In genomic region chr14:102882233-102882906, GRCh38 we compare ENCODE assay signal across 25 cellular contexts. TPM values are rescaled to one million over a fixed set of nuclear protein-coding genes. Genes with fewer than 3 reads are reported as not detected.
DNase-seq lines count a peak whose midpoint lies in the region; ATAC-seq and TF ChIP-seq lines count a peak whose summit lies in the region.
"Had no signal": no experiment of that assay in that cellular context is flagged by ENCODE, and none has a peak within 500 bp of the region (broad histone marks: within the 10 kb centered on the region; RNA-seq: fewer than 3 reads in every experiment).

No MANE protein-coding gene starts in this region.

- no peaks in the 10 kb centered on the region for H3K27me3 ChIP-seq in skeletal muscle tissue (ENCODE audit: control insufficient read depth in 3 of 3, insufficient read depth in 3 of 3, low read length in 3 of 3)
- H3K27me3 ChIP-seq: spleen, uterus had no signal

- no peak overlapping the region for H3K4me3 Mint-ChIP-seq in activated CD4-positive, alpha-beta memory T cell treated with anti-CD3 and anti-CD28 coated beads for 36 hours
- no peak overlapping the region for H3K4me3 Mint-ChIP-seq in activated CD4-positive, alpha-beta memory T cell treated with anti-CD3 and anti-CD28 coated beads, Interleukin-2, amount 10 ng/mL, durations not matched to agents 7 days and 5 days
- H3K4me3 Mint-ChIP-seq in activated naive CD8-positive, alpha-beta T cell treated with anti-CD3 and anti-CD28 coated beads, Interleukin-2, amount 50 U/mL, for 24 hours = no peak overlapping the region
- H3K4me3 Mint-ChIP-seq: activated CD8-positive, alpha-beta T cell treated with anti-CD3 and anti-CD28 coated beads for 36 hours; T-helper 1 cell treated with Interleukin-12 subunit alpha and Interleukin-12 subunit beta and Interleukin-4 antibody, amounts not matched to agents 30 μg/mL and 1 μg/mL, for 36 hours had no signal

- no peak overlapping the region for H3K4me3 ChIP-seq in skeletal muscle tissue (ENCODE audit: low read length in 3 of 3)
- H3K4me3 ChIP-seq: left ventricle myocardium inferior, spleen, uterus had no signal

- H3K27me3 Mint-ChIP-seq in activated CD4-positive, alpha-beta memory T cell treated with anti-CD3 and anti-CD28 coated beads for 36 hours = no peaks in the 10 kb centered on the region
- H3K27me3 Mint-ChIP-seq in activated CD4-positive, alpha-beta memory T cell treated with anti-CD3 and anti-CD28 coated beads, Interleukin-2, amount 10 ng/mL, durations not matched to agents 7 days and 5 days = no peaks in the 10 kb centered on the region
- H3K27me3 Mint-ChIP-seq in activated naive CD8-positive, alpha-beta T cell treated with anti-CD3 and anti-CD28 coated beads, Interleukin-2, amount 50 U/mL, for 24 hours = no peaks in the 10 kb centered on the region
- H3K27me3 Mint-ChIP-seq: activated CD8-positive, alpha-beta T cell treated with anti-CD3 and anti-CD28 coated beads for 36 hours had no signal

- POLR2A ChIA-PET in activated CD4-positive, alpha-beta memory T cell treated with anti-CD3 and anti-CD28 coated beads for 36 hours (lab: Charles Lee) = interaction anchor here (0.6 kb wide), 1 partner anchor 71 kb away, joined by 4 read pairs; no protein-coding TSS in a partner anchor
- POLR2A ChIA-PET in activated CD4-positive, alpha-beta memory T cell treated with anti-CD3 and anti-CD28 coated beads, Interleukin-2, amount 10 ng/mL, durations not matched to agents 7 days and 5 days (lab: Charles Lee) = no interaction called here

- H3K36me3 Mint-ChIP-seq in activated CD4-positive, alpha-beta memory T cell treated with anti-CD3 and anti-CD28 coated beads for 36 hours = peaks cover 39% of the 10 kb centered on the region
- H3K36me3 Mint-ChIP-seq in activated CD4-positive, alpha-beta memory T cell treated with anti-CD3 and anti-CD28 coated beads, Interleukin-2, amount 10 ng/mL, durations not matched to agents 7 days and 5 days (ENCODE audit: low read depth) = peaks cover 26% of the 10 kb centered on the region
- H3K36me3 Mint-ChIP-seq in activated naive CD8-positive, alpha-beta T cell treated with anti-CD3 and anti-CD28 coated beads, Interleukin-2, amount 50 U/mL, for 24 hours (ENCODE audit: low read depth) = peaks cover 40% of the 10 kb centered on the region

- H3K9me3 Mint-ChIP-seq in activated CD4-positive, alpha-beta memory T cell treated with anti-CD3 and anti-CD28 coated beads for 36 hours = no peaks in the 10 kb centered on the region
- no peaks in the 10 kb centered on the region for H3K9me3 Mint-ChIP-seq in activated CD4-positive, alpha-beta memory T cell treated with anti-CD3 and anti-CD28 coated beads, Interleukin-2, amount 10 ng/mL, durations not matched to agents 7 days and 5 days
- H3K9me3 Mint-ChIP-seq in activated naive CD8-positive, alpha-beta T cell treated with anti-CD3 and anti-CD28 coated beads, Interleukin-2, amount 50 U/mL, for 24 hours = no peaks in the 10 kb centered on the region
- H3K9me3 Mint-ChIP-seq: activated CD8-positive, alpha-beta T cell treated with anti-CD3 and anti-CD28 coated beads for 36 hours; T-helper 1 cell treated with Interleukin-12 subunit alpha and Interleukin-12 subunit beta and Interleukin-4 antibody, amounts not matched to agents 30 μg/mL and 1 μg/mL, for 36 hours had no signal

- H3K9ac ChIP-seq in skeletal muscle tissue (ENCODE audit: low read depth in 1 of 3, low read length in 3 of 3) = peak overlapping the region in 2 of 3 donors; percentile 18 to 52

- no peaks in the 10 kb centered on the region for H3K9me3 ChIP-seq in skeletal muscle tissue (ENCODE audit: control insufficient read depth in 3 of 3, low read length in 3 of 3)
- H3K9me3 ChIP-seq: left ventricle myocardium inferior, spleen, uterus had no signal

- H3K27ac ChIP-seq in skeletal muscle tissue (ENCODE audit: low read depth, low read length) = peak overlapping the region; percentile 46
- H3K27ac ChIP-seq: left ventricle myocardium inferior, spleen, uterus had no signal

- peak; percentile 27 for TF ChIP-seq POLR2A in GM19193 (IDR thresholded peaks at IDR 0.05; ENCODE audit: extremely low read depth, insufficient read depth, insufficient read length)

- H3K36me3 ChIP-seq in skeletal muscle tissue (ENCODE audit: control insufficient read depth in 3 of 3, insufficient read depth in 3 of 3, low read length in 3 of 3) = peaks cover 0 to 3% (median 2%) of the 10 kb centered on the region in 3 donors
- H3K36me3 ChIP-seq: uterus had no signal

- H3K27ac Mint-ChIP-seq in activated CD4-positive, alpha-beta memory T cell treated with anti-CD3 and anti-CD28 coated beads for 36 hours = peak overlapping the region; percentile 11
- no peak overlapping the region for H3K27ac Mint-ChIP-seq in activated CD4-positive, alpha-beta memory T cell treated with anti-CD3 and anti-CD28 coated beads, Interleukin-2, amount 10 ng/mL, durations not matched to agents 7 days and 5 days
- peak overlapping the region; percentile 81 for H3K27ac Mint-ChIP-seq in activated naive CD8-positive, alpha-beta T cell treated with anti-CD3 and anti-CD28 coated beads, Interleukin-2, amount 50 U/mL, for 24 hours

- intact Hi-C loops in activated CD4-positive, alpha-beta memory T cell treated with anti-CD3 and anti-CD28 coated beads for 36 hours (cut with micrococcal nuclease) = loop anchor here (2.0 kb wide), 1 partner anchor 108 kb away; no protein-coding TSS in a partner anchor

- DNase-seq in activated CD4-positive, alpha-beta memory T cell treated with anti-CD3 and anti-CD28 coated beads for 36 hours = no peak
- DNase-seq in activated CD4-positive, alpha-beta memory T cell treated with anti-CD3 and anti-CD28 coated beads, Interleukin-2, amount 10 ng/mL, durations not matched to agents 7 days and 5 days = no peak
- DNase-seq in activated naive CD8-positive, alpha-beta T cell treated with anti-CD3 and anti-CD28 coated beads, Interleukin-2, amount 50 U/mL, for 24 hours = no peak
- DNase-seq in iPS-NIHi11 (ENCODE audit: low spot score) (no peak), GM19240 (ENCODE audit: insufficient read length, low spot score) (no peak), NOMO-1 (lab: John Stamatoyannopoulos, UW; ENCODE audit: unreplicated experiment in 2 of 2) (no peak)
- DNase-seq: ACHN; activated CD8-positive, alpha-beta T cell treated with anti-CD3 and anti-CD28 coated beads for 36 hours; C1 segment of cervical spinal cord; DMS153; left ventricle myocardium inferior; MM.1S; NCI-H1436 treated with DMSO at 0.1 percent for 48 hours; NCI-H2171; NCI-H82; spleen; stimulated activated CD4-positive, alpha-beta T cell treated with anti-CD3 and anti-CD28 coated beads, Interleukin-4, amount 100 ng/mL, for 4 hours; substantia nigra; uterus had no signal

- H3K4me1 Mint-ChIP-seq in activated CD4-positive, alpha-beta memory T cell treated with anti-CD3 and anti-CD28 coated beads for 36 hours (ENCODE audit: low read depth) = peaks cover 27% of the 10 kb centered on the region
- H3K4me1 Mint-ChIP-seq in activated CD4-positive, alpha-beta memory T cell treated with anti-CD3 and anti-CD28 coated beads, Interleukin-2, amount 10 ng/mL, durations not matched to agents 7 days and 5 days = peaks cover 19% of the 10 kb centered on the region
- peaks cover 16% of the 10 kb centered on the region for H3K4me1 Mint-ChIP-seq in activated naive CD8-positive, alpha-beta T cell treated with anti-CD3 and anti-CD28 coated beads, Interleukin-2, amount 50 U/mL, for 24 hours

- CTCF ChIA-PET in activated CD4-positive, alpha-beta memory T cell treated with anti-CD3 and anti-CD28 coated beads for 36 hours (lab: Charles Lee) = interaction anchor here (0.7 to 1.2 kb wide), 2 partner anchors 11 to 188 kb away, joined by 4 to 5 read pairs; no protein-coding TSS in a partner anchor
- CTCF ChIA-PET in activated CD4-positive, alpha-beta memory T cell treated with anti-CD3 and anti-CD28 coated beads, Interleukin-2, amount 10 ng/mL, durations not matched to agents 7 days and 5 days (lab: Charles Lee) = no interaction called here

- H3K4me1 ChIP-seq in skeletal muscle tissue (ENCODE audit: control insufficient read depth in 3 of 3, insufficient read depth in 3 of 3, low read length in 3 of 3) = peaks cover 0 to 15% (median 11%) of the 10 kb centered on the region in 3 donors
- H3K4me1 ChIP-seq: left ventricle myocardium inferior, spleen, uterus had no signal

- ATAC-seq in activated naive CD8-positive, alpha-beta T cell treated with anti-CD3 and anti-CD28 coated beads, Interleukin-2, amount 50 U/mL, for 24 hours = no peak
- ATAC-seq: Panc1 had no signal

RNA-seq across cellular contexts. Expression of gene AMN, which starts 40.1 kb away (rescaled TPM):
- total RNA-seq in activated CD4-positive, alpha-beta memory T cell treated with anti-CD3 and anti-CD28 coated beads for 36 hours = under 1 TPM in 1 of 2 experiments, not detected in 1; 0.17 TPM
- under 1 TPM; 0.20 to 0.23 TPM for total RNA-seq in activated CD4-positive, alpha-beta memory T cell treated with anti-CD3 and anti-CD28 coated beads, Interleukin-2, amount 10 ng/mL, durations not matched to agents 7 days and 5 days
- total RNA-seq in skeletal muscle tissue = 1.0 TPM
- total RNA-seq: cardiac septum, H4, left ventricle myocardium inferior had no signal
